Comparison of ENCODE assay signal across 9 cellular contexts in genomic region chr1:100075773-100076172, GRCh38. TPM values are rescaled to one million over a fixed set of nuclear protein-coding genes. Genes with fewer than 3 reads are reported as not detected.
A peak's percentile ranks its signal among the peaks of the same experiment; 100 is the strongest.
DNase-seq lines count a peak whose midpoint lies in the region; ATAC-seq and TF ChIP-seq lines count a peak whose summit lies in the region.
"Had no signal": no experiment of that assay in that cellular context is flagged by ENCODE, and none has a peak within 500 bp of the region (broad histone marks: within the 10 kb centered on the region; RNA-seq: fewer than 3 reads in every experiment).

No MANE protein-coding gene starts in this region.

- no peaks in the 10 kb centered on the region for H3K9me3 ChIP-seq in smooth muscle cell (replicated peaks; ENCODE audit: low read depth)

- peaks cover 42% of the 10 kb centered on the region for H3K36me3 Mint-ChIP-seq in GM23338 (ENCODE audit: low read depth)

- H3K36me3 ChIP-seq in GM23338 (ENCODE audit: insufficient read depth) (peaks cover 21% of the 10 kb centered on the region), smooth muscle cell (ENCODE audit: low read depth) (peaks cover 18% of the 10 kb centered on the region)

- H2AFZ ChIP-seq in GM23338 (no peak overlapping the region), smooth muscle cell (ENCODE audit: low read depth) (no peak overlapping the region)

- H3K4me2 ChIP-seq in GM23338: peak overlapping the region; percentile 19; the same call in 1 of the 2 replicates
- H3K4me2 ChIP-seq in smooth muscle cell: no peak overlapping the region

- no peaks in the 10 kb centered on the region for H3K9me3 Mint-ChIP-seq in GM23338

- peaks cover 4% of the 10 kb centered on the region for H3K27me3 Mint-ChIP-seq in GM23338 (ENCODE audit: insufficient read depth, low read depth, poor library complexity)

- no peak overlapping the region for H3K27ac Mint-ChIP-seq in GM23338

- ATAC-seq in GM18909 (IDR thresholded peaks at IDR 0.05; ENCODE audit: poor library complexity, unreplicated experiment) (peak; percentile 52), GM23338 (no peak), HG03571 (IDR thresholded peaks at IDR 0.05; ENCODE audit: unreplicated experiment) (peak; percentile 55)

- TF ChIP-seq CTCF in GM23338 (conservative IDR thresholded peaks at IDR 0.05; ENCODE audit: low read depth in 2 of 2): no peak
- no peak for TF ChIP-seq CTCF in smooth muscle cell (IDR thresholded peaks at IDR 0.05; ENCODE audit: borderline replicate concordance, insufficient read depth, poor library complexity, severe bottlenecking)

- H3K27me3 ChIP-seq in GM23338 (ENCODE audit: insufficient read depth) (no peaks in the 10 kb centered on the region), smooth muscle cell (ENCODE audit: low read depth) (no peaks in the 10 kb centered on the region)

- peaks cover 3% of the 10 kb centered on the region; the same call in 2 of the 3 replicates for H3K4me1 Mint-ChIP-seq in GM23338

- no peak overlapping the region for H3K9ac ChIP-seq in smooth muscle cell (ENCODE audit: low read depth)

- no peaks in the 10 kb centered on the region for H3F3A ChIP-seq in GM23338 (replicated peaks; ENCODE audit: low read depth)
- H3F3A ChIP-seq in smooth muscle cell (ENCODE audit: low read depth): peaks cover 3% of the 10 kb centered on the region

- H3K9me2 ChIP-seq in GM23338 (ENCODE audit: insufficient read depth): no peaks in the 10 kb centered on the region

- WGBS in smooth muscle cell (ENCODE audit: low lambda C conversion rate): 82% methylated on average over 3 of the region's 3 CpGs

- H3K27ac ChIP-seq in GM23338 (ENCODE audit: low read depth): no peak overlapping the region
- H3K27ac ChIP-seq in smooth muscle cell (ENCODE audit: low read depth): peak overlapping the region; percentile 23

- H3K4me3 Mint-ChIP-seq in GM23338: no peak overlapping the region

- H4K20me1 ChIP-seq in GM23338 (replicated peaks; ENCODE audit: insufficient read depth) (no peaks in the 10 kb centered on the region), smooth muscle cell (ENCODE audit: low read depth) (peaks cover 21% of the 10 kb centered on the region)

- DNase-seq in GM23338 (ENCODE audit: low spot score): no peak
- DNase-seq in smooth muscle cell (lab: John Stamatoyannopoulos, UW; ENCODE audit: unreplicated experiment): no peak
- DNase-seq in RPMI8226: no peak
- DNase-seq in central memory CD4-positive, alpha-beta T cell: no peak
- DNase-seq in stimulated activated CD4-positive, alpha-beta T cell treated with anti-CD3 and anti-CD28 coated beads, Interleukin-2, amount 100 ng/mL, for 48 hours: no peak
- DNase-seq: NCI-H1092; stimulated activated CD4-positive, alpha-beta T cell treated with anti-CD3 and anti-CD28 coated beads, Interleukin-12 subunit alpha, Interleukin-12 subunit beta, amount 100 ng/mL, for 4 hours had no signal

- H3K4me3 ChIP-seq in GM23338: no peak overlapping the region
- no peak overlapping the region for H3K4me3 ChIP-seq in smooth muscle cell

- H3K79me2 ChIP-seq in GM23338 (replicated peaks; ENCODE audit: insufficient read depth): peaks cover 8% of the 10 kb centered on the region; the same call in 1 of the 2 replicates
- H3K79me2 ChIP-seq in smooth muscle cell (ENCODE audit: low read depth): no peaks in the 10 kb centered on the region

- H3K4me1 ChIP-seq in GM23338 (ENCODE audit: insufficient read depth) (no peaks in the 10 kb centered on the region), smooth muscle cell (ENCODE audit: low read depth) (no peaks in the 10 kb centered on the region)

TF ChIP-seq in GM23338, 12 proteins besides CTCF, POLR2A, EP300 and RAD21 (continues in another document):
- TF ChIP-seq ZNF462 (CRISPR knock-in tag; IDR thresholded peaks at IDR 0.05) (no peak), ZNF331 (CRISPR knock-in tag; IDR thresholded peaks at IDR 0.05; ENCODE audit: low read depth) (no peak), EZH2phosphoT487 (IDR thresholded peaks at IDR 0.05; ENCODE audit: unreplicated experiment) (no peak), CREB1 (CRISPR knock-in tag; IDR thresholded peaks at IDR 0.05; ENCODE audit: low read depth) (no peak), EZH2 (IDR thresholded peaks at IDR 0.05; ENCODE audit: low read depth, unreplicated experiment) (no peak), POLR2AphosphoS5 (IDR thresholded peaks at IDR 0.05; ENCODE audit: low read depth) (no peak), STAT1 (IDR thresholded peaks at IDR 0.05; ENCODE audit: unreplicated experiment) (no peak), NANOG (IDR thresholded peaks at IDR 0.05; ENCODE audit: borderline replicate concordance) (no peak), ZNF114 (CRISPR knock-in tag; IDR thresholded peaks at IDR 0.05) (no peak), JUNB (IDR thresholded peaks at IDR 0.05; ENCODE audit: unreplicated experiment) (no peak)
- TF ChIP-seq, protein P1, sequence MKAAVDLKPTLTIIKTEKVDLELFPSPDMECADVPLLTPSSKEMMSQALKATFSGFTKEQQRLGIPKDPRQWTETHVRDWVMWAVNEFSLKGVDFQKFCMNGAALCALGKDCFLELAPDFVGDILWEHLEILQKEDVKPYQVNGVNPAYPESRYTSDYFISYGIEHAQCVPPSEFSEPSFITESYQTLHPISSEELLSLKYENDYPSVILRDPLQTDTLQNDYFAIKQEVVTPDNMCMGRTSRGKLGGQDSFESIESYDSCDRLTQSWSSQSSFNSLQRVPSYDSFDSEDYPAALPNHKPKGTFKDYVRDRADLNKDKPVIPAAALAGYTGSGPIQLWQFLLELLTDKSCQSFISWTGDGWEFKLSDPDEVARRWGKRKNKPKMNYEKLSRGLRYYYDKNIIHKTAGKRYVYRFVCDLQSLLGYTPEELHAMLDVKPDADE (IDR thresholded peaks at IDR 0.05): no peak

RNA-seq across cellular contexts. Expression of gene SASS6, which starts 57.0 kb away (rescaled TPM):
- total RNA-seq in GM23338 (2014; rRNA removed; shearing (Covaris generic)): 16.7 and 17.0 TPM in 2 replicates
- polyA plus RNA-seq in GM23338 (2016; fragmentation: Nextera tagmentation; extraction: Ambion mirVana) (17.4 and 21.1 TPM in 2 replicates), smooth muscle cell (1.4 and 1.9 TPM in 2 replicates)
- total RNA-seq in smooth muscle cell: 6.0 and 6.1 TPM in 2 replicates

RNA-seq across cellular contexts. Expression of gene TRMT13, which starts 57.2 kb away (rescaled TPM):
- total RNA-seq in GM23338 (2014; rRNA removed; shearing (Covaris generic)): 14.5 and 27.4 TPM in 2 replicates
- 16.4 and 22.8 TPM in 2 replicates for polyA plus RNA-seq in GM23338 (2016; fragmentation: Nextera tagmentation; extraction: Ambion mirVana)
- total RNA-seq in smooth muscle cell: 15.7 and 18.5 TPM in 2 replicates
- 6.2 and 10.0 TPM in 2 replicates for polyA plus RNA-seq in smooth muscle cell
